In genomic region chrX:1084689-1085088, GRCh38 we compare ENCODE assay signal across 30 cellular contexts.
"Had no signal": no experiment of that assay in that cellular context is flagged by ENCODE, and none has a peak within 500 bp of the region (broad histone marks: within the 10 kb centered on the region; RNA-seq: fewer than 3 reads in every experiment).

No MANE protein-coding gene starts in this region.

- H3K4me1 ChIP-seq: adrenal gland, ascending aorta, breast epithelium, esophagus muscularis mucosa, foreskin keratinocyte, gastrocnemius medialis, heart left ventricle had no signal

- H3K4me3 ChIP-seq: adrenal gland, ascending aorta, breast epithelium, cardiac muscle cell, esophagus muscularis mucosa, gastrocnemius medialis, heart left ventricle had no signal

- H3K36me3 ChIP-seq: adrenal gland, ascending aorta, breast epithelium, cardiac muscle cell, esophagus muscularis mucosa, gastrocnemius medialis, heart left ventricle had no signal

- ATAC-seq: activated CD4-positive, alpha-beta T cell treated with anti-CD3 and anti-CD28 coated beads for 36 hours; activated CD8-positive, alpha-beta memory T cell treated with anti-CD3 and anti-CD28 coated beads, Interleukin-2, amount 10 ng/mL, durations not matched to agents 7 days and 5 days; activated CD8-positive, alpha-beta T cell treated with anti-CD3 and anti-CD28 coated beads, Interleukin-2, amount 10 ng/mL, durations not matched to agents 7 days and 5 days; activated naive CD8-positive, alpha-beta T cell treated with anti-CD3 and anti-CD28 coated beads, Interleukin-2, amount 50 U/mL, for 24 hours; effector memory CD8-positive, alpha-beta T cell; foreskin keratinocyte; gastrocnemius medialis; heart left ventricle had no signal

- FAIRE-seq: colon had no signal

- H3K27ac ChIP-seq: adrenal gland, ascending aorta, breast epithelium, cardiac muscle cell, esophagus muscularis mucosa, foreskin keratinocyte, gastrocnemius medialis, heart left ventricle had no signal

- H3K9me3 ChIP-seq: adrenal gland, gastrocnemius medialis had no signal

- H3K27me3 ChIP-seq: adrenal gland, ascending aorta, cardiac muscle cell, foreskin keratinocyte, gastrocnemius medialis had no signal

- DNase-seq: activated CD4-positive, alpha-beta memory T cell treated with anti-CD3 and anti-CD28 coated beads for 36 hours; activated CD4-positive, alpha-beta T cell treated with anti-CD3 and anti-CD28 coated beads for 36 hours; activated CD4-positive, alpha-beta T cell treated with anti-CD3 and anti-CD28 coated beads, Interleukin-2, amount 10 ng/mL, durations not matched to agents 24 days and 14 days; activated CD4-positive, CD25-positive, alpha-beta regulatory T cell; activated CD4-positive, CD25-positive, alpha-beta regulatory T cell treated with anti-CD3 and anti-CD28 coated beads, Interleukin-2, amount 50 U/mL, for 72 hours; activated CD8-positive, alpha-beta memory T cell treated with anti-CD3 and anti-CD28 coated beads, Interleukin-2, amount 10 ng/mL, durations not matched to agents 7 days and 5 days; activated CD8-positive, alpha-beta memory T cell treated with anti-CD3 and anti-CD28 coated beads, Interleukin-2, amount 50 U/mL, for 4 hours; activated CD8-positive, alpha-beta T cell treated with anti-CD3 and anti-CD28 coated beads, Interleukin-2, amount 10 ng/mL, durations not matched to agents 7 days and 5 days; activated effector memory CD4-positive, alpha-beta T cell treated with anti-CD3 and anti-CD28 coated beads, Interleukin-2, amount 50 U/mL, for 16 hours; activated naive CD4-positive, alpha-beta T cell treated with anti-CD3 and anti-CD28 coated beads for 36 hours; activated naive CD8-positive, alpha-beta T cell treated with anti-CD3 and anti-CD28 coated beads for 36 hours; activated naive CD8-positive, alpha-beta T cell treated with anti-CD3 and anti-CD28 coated beads, Interleukin-2, amount 50 U/mL, for 24 hours; activated T-cell treated with anti-CD3 and anti-CD28 coated beads, Interleukin-2, amount 50 U/mL, for 1 hour; activated T-cell treated with anti-CD3 and anti-CD28 coated beads, Interleukin-2, amount 50 U/mL, for 48 hours; adrenal gland; cortex of kidney; dermis blood vessel endothelial cell; effector CD4-positive, alpha-beta T cell; effector memory CD8-positive, alpha-beta T cell; erythroblast; foreskin keratinocyte; gastrocnemius medialis; glutamatergic neuron; heart left ventricle; T-helper 2 cell had no signal
